ENCODE assay signal across 23 cellular contexts in the genomic region with DNA sequence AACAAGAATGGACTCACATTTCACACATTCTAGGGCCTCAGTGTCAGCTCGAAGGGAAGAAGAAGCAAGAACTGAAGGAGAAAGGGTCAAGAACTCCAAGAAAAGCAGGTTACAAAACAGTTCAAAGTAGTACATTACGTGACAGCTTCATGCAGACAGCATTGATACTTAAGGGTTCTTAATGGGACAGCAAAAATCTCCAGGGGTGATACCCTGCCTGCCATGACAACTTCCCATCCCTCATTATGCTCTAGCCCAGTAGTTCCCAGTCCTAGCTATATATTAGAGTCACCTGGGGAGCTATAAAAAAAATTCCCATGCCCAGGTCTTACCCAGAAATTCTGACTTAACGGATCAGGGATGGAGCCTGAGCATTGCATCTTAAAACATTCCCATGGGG.
"Had no signal": no experiment of that assay in that cellular context is flagged by ENCODE, and none has a peak within 500 bp of the region (broad histone marks: within the 10 kb centered on the region; RNA-seq: fewer than 3 reads in every experiment).

No MANE protein-coding gene starts in this region.

- H3K27me3 ChIP-seq: colonic mucosa, foreskin keratinocyte, gastrocnemius medialis, heart left ventricle, heart right ventricle had no signal

- H3K4me3 ChIP-seq: colonic mucosa, coronary artery, dorsolateral prefrontal cortex, esophagus squamous epithelium, gastrocnemius medialis, gastroesophageal sphincter, heart left ventricle, heart right ventricle had no signal

- H3K27ac ChIP-seq: colonic mucosa, coronary artery, dorsolateral prefrontal cortex, epithelial cell of prostate, esophagus squamous epithelium, foreskin keratinocyte, gastrocnemius medialis, gastroesophageal sphincter, heart left ventricle, heart right ventricle had no signal

- H3K36me3 ChIP-seq: colonic mucosa, esophagus squamous epithelium, gastrocnemius medialis, gastroesophageal sphincter, heart left ventricle, heart right ventricle had no signal

- H3K4me1 ChIP-seq: colonic mucosa, esophagus squamous epithelium, foreskin keratinocyte, gastrocnemius medialis, gastroesophageal sphincter had no signal

- DNase-seq: colonic mucosa; cortex of kidney; dermis blood vessel endothelial cell; dorsolateral prefrontal cortex; effector CD4-positive, alpha-beta T cell; effector CD8-positive, alpha-beta T cell; effector memory CD4-positive, alpha-beta T cell; effector memory CD8-positive, alpha-beta T cell; endodermal cell; erythroblast; esophagus squamous epithelium; foreskin fibroblast; foreskin keratinocyte; foreskin melanocyte; gastrocnemius medialis; glutamatergic neuron; head of caudate nucleus; heart left ventricle; heart right ventricle had no signal

- H3K9me3 ChIP-seq: colonic mucosa, esophagus squamous epithelium, gastrocnemius medialis, gastroesophageal sphincter had no signal

- ATAC-seq: effector memory CD8-positive, alpha-beta T cell; esophagus mucosa; foreskin keratinocyte; gastrocnemius medialis; gastroesophageal sphincter; heart left ventricle; heart right ventricle had no signal
